Comparison of ENCODE assay signal across 8 cellular contexts in the genomic region with DNA sequence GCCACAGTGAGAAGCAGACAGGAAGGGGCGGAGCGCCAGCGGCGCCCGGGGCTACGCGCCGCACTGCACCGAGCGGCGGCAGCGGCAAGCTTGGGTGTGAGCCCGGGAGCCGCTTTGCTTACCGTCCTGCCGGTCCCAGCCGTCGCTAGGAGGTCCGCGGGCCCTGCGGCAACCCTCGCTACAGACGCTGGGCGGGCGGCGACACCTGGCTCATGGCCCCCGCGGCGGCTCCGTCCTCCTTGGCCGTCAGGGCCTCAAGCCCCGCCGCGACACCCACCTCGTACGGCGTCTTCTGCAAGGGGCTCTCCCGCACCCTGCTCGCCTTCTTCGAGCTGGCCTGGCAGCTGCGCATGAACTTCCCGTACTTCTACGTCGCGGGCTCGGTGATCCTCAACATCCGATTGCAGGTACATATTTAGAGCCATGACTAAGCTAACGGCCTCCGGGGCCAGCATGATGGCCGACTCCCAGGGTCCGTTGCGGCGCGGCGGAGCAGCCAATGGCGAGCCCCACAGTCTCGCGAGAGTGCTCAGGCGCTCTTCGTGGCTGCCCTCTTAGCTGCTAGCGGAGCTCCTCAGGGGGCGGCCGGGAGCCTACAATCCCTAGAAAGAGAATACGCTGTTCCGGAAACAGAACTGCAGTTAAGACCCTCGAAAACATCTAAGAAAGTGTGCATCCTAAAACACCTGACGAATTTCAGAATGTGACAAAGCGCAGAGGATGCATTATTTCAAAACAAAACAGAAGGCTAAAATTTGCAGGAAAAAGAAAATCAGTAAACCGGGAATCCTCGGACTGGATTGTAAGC. TPM values are rescaled to one million over a fixed set of nuclear protein-coding genes. Genes with fewer than 3 reads are reported as not detected.
DNase-seq lines count a peak whose midpoint lies in the region; ATAC-seq and TF ChIP-seq lines count a peak whose summit lies in the region.

Gene SMIM10L1 (plus strand): TSS at position 50 of the 808 bp plus-strand sequence. CDS start 163 bp downstream, at position 213.

- DNase-seq in DMS153 (lab: John Stamatoyannopoulos, UW) (peak; percentile 87), OCI-M1 (lab: John Stamatoyannopoulos, UW) (peak; percentile 96), activated T-cell treated with anti-CD3 and anti-CD28 coated beads for 4 hours (peak; percentile 67), epithelial cell of esophagus (ENCODE audit: low read depth) (peak; percentile 98), middle frontal gyrus (ENCODE audit: extremely low spot score, low spot score) (peak; percentile 83)
- DNase-seq in stimulated activated CD8-positive, alpha-beta memory T cell treated with anti-CD3 and anti-CD28 coated beads, Interleukin-2, amount 100 ng/mL, for 1 hour (ENCODE audit: low read depth in 2 of 2) = peak; percentile 72 to 73

- H3K36me3 Mint-ChIP-seq in IgD-negative memory B cell = peaks cover 9% of the 10 kb centered on the region

- H3K4me3 Mint-ChIP-seq in IgD-negative memory B cell = peak within 1 kb of the TSS; percentile 95 to 100 (median 98)

- TF ChIP-seq CTCF in epithelial cell of esophagus (IDR thresholded peaks at IDR 0.05; ENCODE audit: insufficient read depth, low read depth, low read length, missing control alignments) = no peak

- peak within 1 kb of the TSS; percentile 90 to 99 (median 91) for H3K27ac Mint-ChIP-seq in IgD-negative memory B cell

- peaks cover 22 to 56% (median 45%) of the 10 kb centered on the region in 3 donors for H3K4me1 Mint-ChIP-seq in IgD-negative memory B cell

- ATAC-seq in GM21576 (IDR thresholded peaks at IDR 0.05; ENCODE audit: unreplicated experiment) = peak; percentile 97

- no peaks in the 10 kb centered on the region for H3K9me3 Mint-ChIP-seq in IgD-negative memory B cell

- H3K4me3 ChIP-seq in epithelial cell of esophagus (ENCODE audit: low read length) = peak within 1 kb of the TSS; percentile 81

- H3K27me3 Mint-ChIP-seq in IgD-negative memory B cell = no peaks in the 10 kb centered on the region

RNA-seq across cellular contexts. Expression of gene SMIM10L1, which starts in this region (rescaled TPM):
- polyA plus RNA-seq in IgD-negative memory B cell = 6.1 TPM

Comparison
In these comparisons a context has a peak if more than half of its experiments do, and no peak if none do; other contexts are left out.
1. Peak in every context shown above with its lines: DNase-seq, ATAC-seq and H3K4me3 ChIP-seq.